1 cellular context compared by ENCODE assay signal in genomic region chr1:26351591-26352337, GRCh38.
TF ChIP-seq lines count a peak whose summit lies in the region.

No MANE protein-coding gene starts in this region.

TF ChIP-seq in SK-N-SH treated with all-trans-retinoic acid at 6 μM for 48 hours, 23 proteins besides CTCF, POLR2A, EP300 and RAD21 (continued from another document):
- no peak for TF ChIP-seq TSHZ2 (CRISPR knock-in tag; IDR thresholded peaks at IDR 0.05)
- no peak for TF ChIP-seq CSRNP3 (CRISPR knock-in tag; IDR thresholded peaks at IDR 0.05)
